In the genomic region with DNA sequence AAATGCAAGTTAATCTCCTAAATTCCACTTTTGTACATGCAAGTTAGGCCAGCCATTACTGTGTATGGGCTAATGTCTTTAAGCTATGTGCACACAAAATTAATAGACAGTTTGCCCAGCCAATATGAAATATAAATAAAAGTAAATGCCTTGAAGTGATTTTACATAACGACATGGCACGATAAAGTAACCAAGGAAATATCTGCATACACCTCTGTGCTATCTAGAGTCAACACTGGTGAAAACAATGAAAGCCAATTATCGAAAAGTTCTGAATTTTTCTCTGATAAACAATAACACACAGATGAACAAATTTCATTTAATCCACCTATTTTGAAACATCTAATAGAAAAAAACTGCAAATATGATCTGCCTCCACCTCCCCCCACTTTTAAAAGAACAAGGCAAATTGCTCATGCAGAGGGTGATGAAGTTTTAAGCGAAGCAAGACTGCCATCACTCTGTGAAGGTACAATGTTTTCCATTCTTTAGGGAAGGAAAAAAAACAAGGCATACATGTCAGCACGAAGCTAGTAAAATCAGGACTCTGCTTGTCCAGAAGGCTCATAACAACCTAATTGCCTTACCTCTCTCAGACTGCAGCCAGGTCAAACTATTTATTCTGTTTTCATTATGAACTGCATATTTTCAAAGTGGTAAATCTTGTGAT, we compare ENCODE assay signal across 26 cellular contexts.
DNase-seq lines count a peak whose midpoint lies in the region; ATAC-seq, FAIRE-seq and TF ChIP-seq lines count a peak whose summit lies in the region.
"Had no signal": no experiment of that assay in that cellular context is flagged by ENCODE, and none has a peak within 500 bp of the region (broad histone marks: within the 10 kb centered on the region; RNA-seq: fewer than 3 reads in every experiment).

No MANE protein-coding gene starts in this region.

- H3K4me1 ChIP-seq in GM23338 (ENCODE audit: insufficient read depth) (peaks cover 38% of the 10 kb centered on the region), pancreas (peaks cover 0 to 16% (median 9%) of the 10 kb centered on the region in 3 donors), gastroesophageal sphincter (peaks cover 0 to 19% (median 0%) of the 10 kb centered on the region in 3 donors)
- H3K4me1 ChIP-seq: parathyroid adenoma, sigmoid colon, uterus had no signal

- H3K27ac ChIP-seq in GM23338 (ENCODE audit: low read depth) (no peak overlapping the region), VCaP (peak overlapping the region; percentile 44), pancreas (peak overlapping the region in 2 of 4 donors; percentile 0 to 24), gastroesophageal sphincter (no peak overlapping the region)
- H3K27ac ChIP-seq: parathyroid adenoma, sigmoid colon, uterus had no signal

- H3K9me2 ChIP-seq in GM23338 (ENCODE audit: insufficient read depth) = no peaks in the 10 kb centered on the region

- no peak for FAIRE-seq in pancreas (lab: Jason Lieb, UNC)
- FAIRE-seq: astrocyte had no signal

- DNase-seq in GM23338 (ENCODE audit: low spot score) (no peak), globus pallidus (ENCODE audit: low spot score) (peak; percentile 17), pancreas (no peak), NCI-H1930 (lab: John Stamatoyannopoulos, UW) (no peak)
- no peak for DNase-seq in activated CD4-positive, alpha-beta T cell treated with anti-CD3 and anti-CD28 coated beads for 4 hours
- DNase-seq: activated CD4-positive, alpha-beta T cell treated with anti-CD3 and anti-CD28 coated beads, Interleukin-2, amount 50 U/mL, for 4 hours; activated CD8-positive, alpha-beta memory T cell treated with anti-CD3 and anti-CD28 coated beads, Interleukin-2, amount 50 U/mL, for 4 hours; activated naive CD8-positive, alpha-beta T cell treated with anti-CD3 and anti-CD28 coated beads for 36 hours; C1 segment of cervical spinal cord; cerebellar nuclear complex; esophagus squamous epithelium; glutamatergic neuron; H7; left cardiac atrium; NCI-H1092 treated with DMSO at 0.1 percent for 48 hours; NCI-H2029 treated with DMSO at 0.1 percent for 48 hours; sigmoid colon; T-helper 2 cell; uterus had no signal

- no peak overlapping the region for H2AFZ ChIP-seq in GM23338
- H2AFZ ChIP-seq: parathyroid adenoma had no signal

- H3K36me3 ChIP-seq in GM23338 (ENCODE audit: insufficient read depth) = no peaks in the 10 kb centered on the region
- H3K36me3 ChIP-seq in pancreas = no peaks in the 10 kb centered on the region
- no peaks in the 10 kb centered on the region for H3K36me3 ChIP-seq in gastroesophageal sphincter
- H3K36me3 ChIP-seq: esophagus squamous epithelium, sigmoid colon, uterus had no signal

- TF ChIP-seq POLR2A in gastroesophageal sphincter (IDR thresholded peaks at IDR 0.05) = no peak

- no peaks in the 10 kb centered on the region for H4K20me1 ChIP-seq in GM23338 (replicated peaks; ENCODE audit: insufficient read depth)

- TF ChIP-seq EP300 in gastroesophageal sphincter (IDR thresholded peaks at IDR 0.05) = no peak

- no peaks in the 10 kb centered on the region for H3K9me3 ChIP-seq in pancreas
- H3K9me3 ChIP-seq in gastroesophageal sphincter = no peaks in the 10 kb centered on the region
- H3K9me3 ChIP-seq: esophagus squamous epithelium, sigmoid colon, uterus had no signal

- no peaks in the 10 kb centered on the region for H3K36me3 Mint-ChIP-seq in GM23338 (ENCODE audit: low read depth)
- H3K36me3 Mint-ChIP-seq: activated naive CD8-positive, alpha-beta T cell treated with anti-CD3 and anti-CD28 coated beads for 36 hours had no signal

- no peak overlapping the region for H3K4me3 Mint-ChIP-seq in GM23338
- H3K4me3 Mint-ChIP-seq: activated naive CD8-positive, alpha-beta T cell treated with anti-CD3 and anti-CD28 coated beads for 36 hours; activated T-helper 17 cell treated with anti-CD3 and anti-CD28 coated beads, Interleukin-2, amount 50 U/mL, for 72 hours; nephron had no signal

- 0 out of 2 replicates have a peak overlapping the region, but pooled peaks have one; percentile 19 for H3K4me2 ChIP-seq in GM23338

- H3K79me2 ChIP-seq in GM23338 (replicated peaks; ENCODE audit: insufficient read depth) = no peaks in the 10 kb centered on the region
- H3K79me2 ChIP-seq: parathyroid adenoma had no signal

- TF ChIP-seq CTCF in GM23338 (conservative IDR thresholded peaks at IDR 0.05; ENCODE audit: low read depth in 2 of 2) (peak in 1 of 2 experiments; percentile 24; a peak in 2 of 4 replicates), VCaP (conservative IDR thresholded peaks at IDR 0.05) (peak; percentile 53), pancreas (IDR thresholded peaks at IDR 0.05) (no peak), gastroesophageal sphincter (IDR thresholded peaks at IDR 0.05) (peak in 1 of 4 experiments; percentile 10)

- H3K9me3 Mint-ChIP-seq in GM23338 = no peaks in the 10 kb centered on the region
- H3K9me3 Mint-ChIP-seq: activated naive CD8-positive, alpha-beta T cell treated with anti-CD3 and anti-CD28 coated beads for 36 hours; activated T-helper 17 cell treated with anti-CD3 and anti-CD28 coated beads, Interleukin-2, amount 50 U/mL, for 72 hours; nephron had no signal

- no peak overlapping the region for H3K27ac Mint-ChIP-seq in GM23338
- H3K27ac Mint-ChIP-seq: activated naive CD8-positive, alpha-beta T cell treated with anti-CD3 and anti-CD28 coated beads for 36 hours; activated T-helper 17 cell treated with anti-CD3 and anti-CD28 coated beads, Interleukin-2, amount 50 U/mL, for 72 hours had no signal

- ATAC-seq in GM23338 (no peak), pancreas (peak; percentile 50 to 76 (median 64)), HG03439 (IDR thresholded peaks at IDR 0.05; ENCODE audit: unreplicated experiment) (no peak), gastroesophageal sphincter (no peak)
- ATAC-seq: activated T-helper 17 cell treated with anti-CD3 and anti-CD28 coated beads, Interleukin-2, amount 50 U/mL, for 72 hours; left cardiac atrium had no signal

- no peaks in the 10 kb centered on the region for H3K27me3 Mint-ChIP-seq in GM23338 (ENCODE audit: insufficient read depth, low read depth, poor library complexity)
- H3K27me3 Mint-ChIP-seq: activated T-helper 17 cell treated with anti-CD3 and anti-CD28 coated beads, Interleukin-2, amount 50 U/mL, for 72 hours had no signal

- H3F3A ChIP-seq in GM23338 (replicated peaks; ENCODE audit: low read depth) = no peaks in the 10 kb centered on the region

- WGBS in pancreas, 2 donors = 21% methylated on average over 5 of the region's 5 CpGs
- 60 to 62% methylated on average over 5 of the region's 5 CpGs for WGBS in gastroesophageal sphincter (ENCODE audit: low coverage in 1 of 2), 2 donors

- intact Hi-C loops in pancreas (cut with DNase I) = no loop called here

- H3K4me1 Mint-ChIP-seq in GM23338 = peaks cover 41% of the 10 kb centered on the region
- H3K4me1 Mint-ChIP-seq: activated naive CD8-positive, alpha-beta T cell treated with anti-CD3 and anti-CD28 coated beads for 36 hours had no signal

- H3K4me3 ChIP-seq in GM23338 = no peak overlapping the region
- no peak overlapping the region for H3K4me3 ChIP-seq in pancreas
- no peak overlapping the region for H3K4me3 ChIP-seq in gastroesophageal sphincter
- H3K4me3 ChIP-seq: esophagus squamous epithelium, sigmoid colon, uterus had no signal

- H3K27me3 ChIP-seq in GM23338 (ENCODE audit: insufficient read depth) (no peaks in the 10 kb centered on the region), pancreas (no peaks in the 10 kb centered on the region), gastroesophageal sphincter (no peaks in the 10 kb centered on the region)
- H3K27me3 ChIP-seq: esophagus squamous epithelium, sigmoid colon, uterus had no signal

TF ChIP-seq in GM23338, 12 proteins besides CTCF, POLR2A, EP300 and RAD21:
- TF ChIP-seq JUNB (IDR thresholded peaks at IDR 0.05; ENCODE audit: unreplicated experiment) (no peak), REST (IDR thresholded peaks at IDR 0.05; ENCODE audit: unreplicated experiment) (no peak), EZH2phosphoT487 (IDR thresholded peaks at IDR 0.05; ENCODE audit: unreplicated experiment) (no peak), STAT1 (IDR thresholded peaks at IDR 0.05; ENCODE audit: unreplicated experiment) (no peak), NANOG (IDR thresholded peaks at IDR 0.05; ENCODE audit: borderline replicate concordance) (no peak), EZH2 (IDR thresholded peaks at IDR 0.05; ENCODE audit: low read depth, unreplicated experiment) (no peak), ZNF331 (CRISPR knock-in tag; IDR thresholded peaks at IDR 0.05; ENCODE audit: low read depth) (no peak)
- TF ChIP-seq, protein P1, sequence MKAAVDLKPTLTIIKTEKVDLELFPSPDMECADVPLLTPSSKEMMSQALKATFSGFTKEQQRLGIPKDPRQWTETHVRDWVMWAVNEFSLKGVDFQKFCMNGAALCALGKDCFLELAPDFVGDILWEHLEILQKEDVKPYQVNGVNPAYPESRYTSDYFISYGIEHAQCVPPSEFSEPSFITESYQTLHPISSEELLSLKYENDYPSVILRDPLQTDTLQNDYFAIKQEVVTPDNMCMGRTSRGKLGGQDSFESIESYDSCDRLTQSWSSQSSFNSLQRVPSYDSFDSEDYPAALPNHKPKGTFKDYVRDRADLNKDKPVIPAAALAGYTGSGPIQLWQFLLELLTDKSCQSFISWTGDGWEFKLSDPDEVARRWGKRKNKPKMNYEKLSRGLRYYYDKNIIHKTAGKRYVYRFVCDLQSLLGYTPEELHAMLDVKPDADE (IDR thresholded peaks at IDR 0.05) = no peak

Comparison
In these comparisons a context has a peak if more than half of its experiments do, and no peak if none do; other contexts are left out.
1. ATAC-seq: peak in pancreas (4 of 4); none in GM23338 (single experiment), HG03439 (single experiment) and gastroesophageal sphincter (single experiment).